In genomic region chr22:41928416-41929157, GRCh38 we compare ENCODE assay signal across 2 cellular contexts.
A peak's percentile ranks its signal among the peaks of the same experiment; 100 is the strongest.
TF ChIP-seq lines count a peak whose summit lies in the region.

No MANE protein-coding gene starts in this region.

TF ChIP-seq in HepG2, 621 proteins besides CTCF, POLR2A, EP300 and RAD21:
- TF ChIP-seq TBL1XR1 (IDR thresholded peaks at IDR 0.05; ENCODE audit: borderline replicate concordance, low read length, partially characterized antibody) (no peak), HNRNPLL (IDR thresholded peaks at IDR 0.05; ENCODE audit: low read depth, low read length, poor library complexity, severe bottlenecking) (peak; percentile 32), NRL (CRISPR knock-in tag; IDR thresholded peaks at IDR 0.05; ENCODE audit: borderline replicate concordance) (no peak), HMGXB3 (CRISPR knock-in tag; IDR thresholded peaks at IDR 0.05; ENCODE audit: borderline replicate concordance) (no peak), ZSCAN29 (CRISPR knock-in tag; conservative IDR thresholded peaks at IDR 0.05) (no peak)

TF ChIP-seq in PFSK-1, 5 proteins besides CTCF, POLR2A, EP300 and RAD21:
- TF ChIP-seq FOXP2 (optimal IDR thresholded peaks at IDR 0.05; ENCODE audit: borderline replicate concordance, extremely low read depth, extremely low read length, insufficient read depth) (no peak), SIN3A (IDR thresholded peaks at IDR 0.05; ENCODE audit: borderline replicate concordance, insufficient read depth, low read length) (no peak), TAF1 (IDR thresholded peaks at IDR 0.05; ENCODE audit: borderline replicate concordance, insufficient read depth, low read length) (no peak), POLR2AphosphoS5 (IDR thresholded peaks at IDR 0.05; ENCODE audit: low read depth, low read length) (0 out of 2 replicates have a peak, but pooled peaks have one; percentile 17)
- TF ChIP-seq, protein P1, sequence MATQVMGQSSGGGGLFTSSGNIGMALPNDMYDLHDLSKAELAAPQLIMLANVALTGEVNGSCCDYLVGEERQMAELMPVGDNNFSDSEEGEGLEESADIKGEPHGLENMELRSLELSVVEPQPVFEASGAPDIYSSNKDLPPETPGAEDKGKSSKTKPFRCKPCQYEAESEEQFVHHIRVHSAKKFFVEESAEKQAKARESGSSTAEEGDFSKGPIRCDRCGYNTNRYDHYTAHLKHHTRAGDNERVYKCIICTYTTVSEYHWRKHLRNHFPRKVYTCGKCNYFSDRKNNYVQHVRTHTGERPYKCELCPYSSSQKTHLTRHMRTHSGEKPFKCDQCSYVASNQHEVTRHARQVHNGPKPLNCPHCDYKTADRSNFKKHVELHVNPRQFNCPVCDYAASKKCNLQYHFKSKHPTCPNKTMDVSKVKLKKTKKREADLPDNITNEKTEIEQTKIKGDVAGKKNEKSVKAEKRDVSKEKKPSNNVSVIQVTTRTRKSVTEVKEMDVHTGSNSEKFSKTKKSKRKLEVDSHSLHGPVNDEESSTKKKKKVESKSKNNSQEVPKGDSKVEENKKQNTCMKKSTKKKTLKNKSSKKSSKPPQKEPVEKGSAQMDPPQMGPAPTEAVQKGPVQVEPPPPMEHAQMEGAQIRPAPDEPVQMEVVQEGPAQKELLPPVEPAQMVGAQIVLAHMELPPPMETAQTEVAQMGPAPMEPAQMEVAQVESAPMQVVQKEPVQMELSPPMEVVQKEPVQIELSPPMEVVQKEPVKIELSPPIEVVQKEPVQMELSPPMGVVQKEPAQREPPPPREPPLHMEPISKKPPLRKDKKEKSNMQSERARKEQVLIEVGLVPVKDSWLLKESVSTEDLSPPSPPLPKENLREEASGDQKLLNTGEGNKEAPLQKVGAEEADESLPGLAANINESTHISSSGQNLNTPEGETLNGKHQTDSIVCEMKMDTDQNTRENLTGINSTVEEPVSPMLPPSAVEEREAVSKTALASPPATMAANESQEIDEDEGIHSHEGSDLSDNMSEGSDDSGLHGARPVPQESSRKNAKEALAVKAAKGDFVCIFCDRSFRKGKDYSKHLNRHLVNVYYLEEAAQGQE (IDR thresholded peaks at IDR 0.05; ENCODE audit: insufficient read depth in 1 of 2, low read depth in 2 of 2, low read length in 2 of 2): no peak
TF ChIP-seq in PFSK-1: peak in this region for 1.
